ENCODE assay signal across 16 cellular contexts in genomic region chr4:38145741-38146140, GRCh38.
DNase-seq lines count a peak whose midpoint lies in the region; ATAC-seq, FAIRE-seq and TF ChIP-seq lines count a peak whose summit lies in the region.
"Had no signal": no experiment of that assay in that cellular context is flagged by ENCODE, and none has a peak within 500 bp of the region (broad histone marks: within the 10 kb centered on the region; RNA-seq: fewer than 3 reads in every experiment).

No MANE protein-coding gene starts in this region.

- no peak overlapping the region for H2AFZ ChIP-seq in PC-3 (ENCODE audit: low read length)

- no peaks in the 10 kb centered on the region for H3K36me3 ChIP-seq in PC-3 (ENCODE audit: low read depth, low read length)
- no peaks in the 10 kb centered on the region for H3K36me3 ChIP-seq in pancreas
- H3K36me3 ChIP-seq: breast epithelium, upper lobe of left lung had no signal

- H3K36me3 Mint-ChIP-seq in natural killer cell treated with Interleukin-12 subunit alpha and Interleukin-12 subunit beta and Interleukin-15 and Interleukin-18, amount 100 ng/mL, for 72 hours, result no peaks in the 10 kb centered on the region

- no peak overlapping the region for H3K4me3 Mint-ChIP-seq in natural killer cell treated with Interleukin-12 subunit alpha and Interleukin-12 subunit beta and Interleukin-15 and Interleukin-18, amount 100 ng/mL, for 72 hours
- H3K4me3 Mint-ChIP-seq: CD14-positive monocyte had no signal

- H3K27me3 ChIP-seq in PC-3 (ENCODE audit: low read length) (no peaks in the 10 kb centered on the region), pancreas (no peaks in the 10 kb centered on the region)
- H3K27me3 ChIP-seq: breast epithelium, gastrocnemius medialis, neutrophil, upper lobe of left lung had no signal

- DNase-seq in EL (peak; percentile 76), PC-3 (peak; percentile 28), fibroblast of mammary gland (ENCODE audit: low read depth) (peak; percentile 80), pancreas (no peak), D721Med (ENCODE audit: insufficient read length, low spot score) (no peak)
- no peak for DNase-seq in natural killer cell treated with Interleukin-12 subunit alpha and Interleukin-12 subunit beta and Interleukin-15 and Interleukin-18, amount 100 ng/mL, for 72 hours (ENCODE audit: low spot score)
- DNase-seq: DND-41, gastrocnemius medialis, NCI-H1694 treated with DMSO at 0.1 percent for 48 hours, NCI-H524, SW 1271 had no signal

- H3F3A ChIP-seq in PC-3 (ENCODE audit: low read length, unreplicated experiment), result no peaks in the 10 kb centered on the region

- POLR2A ChIA-PET in PC-3 (lab: Charles Lee; ENCODE audit: unreplicated experiment), result no interaction called here

- H3K9me3 ChIP-seq in PC-3 (ENCODE audit: low read length) (no peaks in the 10 kb centered on the region), pancreas (no peaks in the 10 kb centered on the region)
- H3K9me3 ChIP-seq: breast epithelium, gastrocnemius medialis, neutrophil, upper lobe of left lung had no signal

- H3K4me1 ChIP-seq in PC-3 (ENCODE audit: insufficient read depth, low read length), result no peaks in the 10 kb centered on the region
- H3K4me1 ChIP-seq in pancreas, result peaks cover 13 to 25% (median 23%) of the 10 kb centered on the region in 3 donors
- H3K4me1 ChIP-seq: breast epithelium, gastrocnemius medialis had no signal

- ATAC-seq in PC-3, result peak; percentile 43
- peak; percentile 71 to 80 (median 78) for ATAC-seq in pancreas
- ATAC-seq in GM21737 (IDR thresholded peaks at IDR 0.05; ENCODE audit: unreplicated experiment), result no peak
- no peak for ATAC-seq in natural killer cell treated with Interleukin-12 subunit alpha and Interleukin-12 subunit beta and Interleukin-15 and Interleukin-18, amount 100 ng/mL, for 72 hours
- ATAC-seq: gastrocnemius medialis had no signal

- H3K27ac Mint-ChIP-seq in natural killer cell treated with Interleukin-12 subunit alpha and Interleukin-12 subunit beta and Interleukin-15 and Interleukin-18, amount 100 ng/mL, for 72 hours, result no peak overlapping the region
- H3K27ac Mint-ChIP-seq: CD14-positive monocyte had no signal

- TF ChIP-seq CTCF in PC-3 (conservative IDR thresholded peaks at IDR 0.05; ENCODE audit: low read depth, low read length), result no peak
- no peak for TF ChIP-seq CTCF in fibroblast of mammary gland (conservative IDR thresholded peaks at IDR 0.05; ENCODE audit: control insufficient read depth, insufficient read depth, low read depth, low read length)
- TF ChIP-seq CTCF in pancreas (IDR thresholded peaks at IDR 0.05), result no peak
- no peak for TF ChIP-seq CTCF in D721Med (IDR thresholded peaks at IDR 0.05; ENCODE audit: insufficient read depth, missing control alignments)

- no peaks in the 10 kb centered on the region for H3K79me2 ChIP-seq in PC-3 (ENCODE audit: low read length)

- no peaks in the 10 kb centered on the region for H3K27me3 Mint-ChIP-seq in natural killer cell treated with Interleukin-12 subunit alpha and Interleukin-12 subunit beta and Interleukin-15 and Interleukin-18, amount 100 ng/mL, for 72 hours

- peaks cover 0 to 2% of the 10 kb centered on the region in 2 donors for H3K4me1 Mint-ChIP-seq in natural killer cell treated with Interleukin-12 subunit alpha and Interleukin-12 subunit beta and Interleukin-15 and Interleukin-18, amount 100 ng/mL, for 72 hours (ENCODE audit: low read depth in 2 of 2)
- H3K4me1 Mint-ChIP-seq: CD14-positive monocyte had no signal

- no peak overlapping the region for H3K9ac ChIP-seq in PC-3 (ENCODE audit: low read length)

- H3K4me3 ChIP-seq in PC-3 (ENCODE audit: low read length) (no peak overlapping the region), fibroblast of mammary gland (ENCODE audit: control insufficient read depth, low read depth, low read length) (no peak overlapping the region), pancreas (no peak overlapping the region)
- H3K4me3 ChIP-seq: breast epithelium, gastrocnemius medialis, upper lobe of left lung had no signal

- intact Hi-C loops in PC-3 (cut with micrococcal nuclease), result no loop called here
- intact Hi-C loops in pancreas (cut with DNase I), result loop anchor here in 1 of 3 donors (10.0 kb wide), 1 partner anchor 71 kb away; no protein-coding TSS in a partner anchor

- 9 to 22% methylated on average over 4 of the region's 4 CpGs for WGBS in pancreas, 2 donors

- no peaks in the 10 kb centered on the region for H3K9me3 Mint-ChIP-seq in natural killer cell treated with Interleukin-12 subunit alpha and Interleukin-12 subunit beta and Interleukin-15 and Interleukin-18, amount 100 ng/mL, for 72 hours

- 0 out of 2 replicates have a peak overlapping the region, but pooled peaks have one; percentile 4 for H3K27ac ChIP-seq in PC-3 (ENCODE audit: low read length)
- peak overlapping the region; percentile 6 to 77 (median 38) for H3K27ac ChIP-seq in pancreas
- H3K27ac ChIP-seq: breast epithelium, gastrocnemius medialis, neutrophil, upper lobe of left lung had no signal

- H3K4me2 ChIP-seq in PC-3 (ENCODE audit: low read length), result no peak overlapping the region

- CTCF ChIA-PET in PC-3 (lab: Charles Lee), result interaction anchor here (0.5 kb wide), 1 partner anchor 33 kb away, joined by 3 read pairs; no protein-coding TSS in a partner anchor

- BruUV-seq in PC-3 (replicated peaks; lab: Mats Ljungman, UMichigan), result no TSS peak

- FAIRE-seq in pancreas (lab: Jason Lieb, UNC) (no peak), D721Med (lab: Jason Lieb, UNC) (no peak)

- H3K9me2 ChIP-seq in PC-3 (replicated peaks; ENCODE audit: low read length), result no peaks in the 10 kb centered on the region

- H4K20me1 ChIP-seq in PC-3 (ENCODE audit: low read length), result no peaks in the 10 kb centered on the region

Comparison
In these comparisons a context has a peak if more than half of its experiments do, and no peak if none do; other contexts are left out.
1. DNase-seq: peak in EL (single experiment), PC-3 (single experiment) and fibroblast of mammary gland (single experiment); none in pancreas (0 of 6), D721Med (single experiment) and natural killer cell treated with Interleukin-12 subunit alpha and Interleukin-12 subunit beta and Interleukin-15 and Interleukin-18, amount 100 ng/mL, for 72 hours (single experiment).
2. ATAC-seq: peak in PC-3 (single experiment) and pancreas (4 of 4); none in GM21737 (single experiment) and natural killer cell treated with Interleukin-12 subunit alpha and Interleukin-12 subunit beta and Interleukin-15 and Interleukin-18, amount 100 ng/mL, for 72 hours (0 of 2).